2 cellular contexts compared by ENCODE assay signal in genomic region chr3:44918581-44918980, GRCh38.
A peak's percentile ranks its signal among the peaks of the same experiment; 100 is the strongest.
TF ChIP-seq lines count a peak whose summit lies in the region.

No MANE protein-coding gene starts in this region.

TF ChIP-seq in GM23338, 12 proteins besides CTCF, POLR2A, EP300 and RAD21:
- TF ChIP-seq ZNF331 (CRISPR knock-in tag; IDR thresholded peaks at IDR 0.05; ENCODE audit: low read depth) (no peak), JUNB (IDR thresholded peaks at IDR 0.05; ENCODE audit: unreplicated experiment) (no peak), EZH2 (IDR thresholded peaks at IDR 0.05; ENCODE audit: low read depth, unreplicated experiment) (no peak), NANOG (IDR thresholded peaks at IDR 0.05; ENCODE audit: borderline replicate concordance) (no peak), STAT1 (IDR thresholded peaks at IDR 0.05; ENCODE audit: unreplicated experiment) (no peak), REST (IDR thresholded peaks at IDR 0.05; ENCODE audit: unreplicated experiment) (no peak), ZNF114 (CRISPR knock-in tag; IDR thresholded peaks at IDR 0.05) (no peak), EZH2phosphoT487 (IDR thresholded peaks at IDR 0.05; ENCODE audit: unreplicated experiment) (no peak), CREB1 (CRISPR knock-in tag; IDR thresholded peaks at IDR 0.05; ENCODE audit: low read depth) (no peak), POLR2AphosphoS5 (IDR thresholded peaks at IDR 0.05; ENCODE audit: low read depth) (no peak), ZNF462 (CRISPR knock-in tag; IDR thresholded peaks at IDR 0.05) (no peak)
- TF ChIP-seq, protein P1, sequence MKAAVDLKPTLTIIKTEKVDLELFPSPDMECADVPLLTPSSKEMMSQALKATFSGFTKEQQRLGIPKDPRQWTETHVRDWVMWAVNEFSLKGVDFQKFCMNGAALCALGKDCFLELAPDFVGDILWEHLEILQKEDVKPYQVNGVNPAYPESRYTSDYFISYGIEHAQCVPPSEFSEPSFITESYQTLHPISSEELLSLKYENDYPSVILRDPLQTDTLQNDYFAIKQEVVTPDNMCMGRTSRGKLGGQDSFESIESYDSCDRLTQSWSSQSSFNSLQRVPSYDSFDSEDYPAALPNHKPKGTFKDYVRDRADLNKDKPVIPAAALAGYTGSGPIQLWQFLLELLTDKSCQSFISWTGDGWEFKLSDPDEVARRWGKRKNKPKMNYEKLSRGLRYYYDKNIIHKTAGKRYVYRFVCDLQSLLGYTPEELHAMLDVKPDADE (IDR thresholded peaks at IDR 0.05): no peak

TF ChIP-seq in K562, 482 proteins besides CTCF, POLR2A, EP300 and RAD21:
- TF ChIP-seq OTX1 (CRISPR knock-in tag; IDR thresholded peaks at IDR 0.05) (no peak), EGR1 (conservative IDR thresholded peaks at IDR 0.05) (no peak), POLR2G (IDR thresholded peaks at IDR 0.05; ENCODE audit: low read depth, low read length) (0 out of 2 replicates have a peak, but pooled peaks have one; percentile 6)
